Comparison of ENCODE assay signal across 18 cellular contexts in genomic region chr12:4951601-4952000, GRCh38.
"Had no signal": no experiment of that assay in that cellular context is flagged by ENCODE, and none has a peak within 500 bp of the region (broad histone marks: within the 10 kb centered on the region; RNA-seq: fewer than 3 reads in every experiment).

No MANE protein-coding gene starts in this region.

- H3K27ac ChIP-seq: SJSA1, SK-N-MC had no signal

- H3K4me3 ChIP-seq: MG63, SJSA1, SK-N-MC had no signal

- DNase-seq: KBM-7, MG63, NCI-H1092, NCI-H1105 treated with DMSO at 0.1 percent for 48 hours, NCI-H1417 treated with DMSO at 0.1 percent for 48 hours, NCI-H1694, NCI-H187 treated with DMSO at 0.1 percent for 48 hours, NCI-H2029 treated with DMSO at 0.1 percent for 48 hours, NCI-H2227 treated with DMSO at 0.1 percent for 48 hours, NCI-H446 treated with DMSO at 0.1 percent for 48 hours, NCI-H510A treated with DMSO at 0.1 percent for 48 hours, NCI-H526, NCI-H774, Right ventricle myocardium superior, RPMI8226, SIG-M5 had no signal

- H3K27me3 ChIP-seq: MG63 had no signal

- H3K36me3 ChIP-seq: MG63, SJSA1 had no signal

- H3K9me3 ChIP-seq: MG63, SJSA1 had no signal
